ENCODE assay signal across 19 cellular contexts in the genomic region with DNA sequence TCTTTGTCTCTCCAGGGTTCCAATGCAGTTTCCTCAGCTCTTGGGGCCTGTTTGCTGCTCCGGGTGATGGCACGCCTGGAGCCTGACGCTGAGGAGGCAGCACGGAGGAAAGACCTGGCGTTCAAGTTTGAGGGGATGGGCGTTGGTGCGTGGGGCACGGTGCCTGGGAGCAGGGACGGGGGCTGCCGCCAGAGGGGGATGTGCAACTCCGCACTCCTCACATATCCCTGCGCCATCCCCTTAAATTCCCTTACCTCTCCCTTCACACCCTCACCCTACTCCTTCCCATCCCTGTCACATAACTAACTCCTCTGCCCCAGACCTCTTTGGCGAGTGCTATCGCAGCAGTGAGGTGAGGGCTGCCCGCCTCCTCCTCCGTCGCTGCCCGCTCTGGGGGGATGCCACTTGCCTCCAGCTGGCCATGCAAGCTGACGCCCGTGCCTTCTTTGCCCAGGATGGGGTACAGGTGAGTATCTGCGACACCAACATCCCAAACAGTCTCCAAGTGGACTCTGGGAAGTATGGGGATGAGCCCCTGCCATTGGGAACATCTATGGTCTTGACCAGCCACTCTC. TPM values are rescaled to one million over a fixed set of nuclear protein-coding genes. Genes with fewer than 3 reads are reported as not detected.
DNase-seq lines count a peak whose midpoint lies in the region; ATAC-seq, FAIRE-seq and TF ChIP-seq lines count a peak whose summit lies in the region.
"Had no signal": no experiment of that assay in that cellular context is flagged by ENCODE, and none has a peak within 500 bp of the region (broad histone marks: within the 10 kb centered on the region; RNA-seq: fewer than 3 reads in every experiment).

No MANE protein-coding gene starts in this region.

- H2BK120ac ChIP-seq in H1 (replicated peaks; ENCODE audit: low read depth, low read length) (no peak overlapping the region), mesenchymal stem cell (ENCODE audit: low read depth, low read length) (no peak overlapping the region)

- 88 to 89% methylated on average over 21 of the region's 21 CpGs for WGBS in heart right ventricle, 2 donors
- 80 to 100% methylated on average over 1 to 21 of the region's 21 CpGs for WGBS in H1 (ENCODE audit: extremely low coverage in 1 of 2, insufficient coverage in 1 of 2, insufficient read length in 1 of 2, insufficient replicate concordance in 2 of 2, low coverage in 1 of 2, low lambda C conversion rate in 2 of 2, missing lambda C conversion rate in 1 of 2), 2 experiments
- 80% methylated on average over 20 of the region's 21 CpGs for WGBS in mesenchymal stem cell
- WGBS in upper lobe of left lung, 2 donors: 89 to 90% methylated on average over 21 of the region's 21 CpGs

- peak overlapping the region; percentile 80 for H4K8ac ChIP-seq in H1 (ENCODE audit: extremely low read depth, insufficient read depth, low read length)
- H4K8ac ChIP-seq in mesenchymal stem cell (ENCODE audit: low read length): peak overlapping the region; percentile 1

- H3K36me3 ChIP-seq in heart right ventricle (peaks cover 0 to 100% (median 66%) of the 10 kb centered on the region in 9 donors), H1 (ENCODE audit: control insufficient read depth in 2 of 4, insufficient read depth in 4 of 4, low read length in 3 of 4) (no peaks in the 10 kb centered on the region; a peak in 1 of 8 replicates), mesenchymal stem cell (ENCODE audit: control insufficient read depth in 1 of 2, insufficient read depth in 2 of 2, low read depth in 1 of 2, low read length in 2 of 2) (peaks cover 55 to 87% of the 10 kb centered on the region in 2 experiments), upper lobe of left lung (peaks cover 0 to 76% (median 18%) of the 10 kb centered on the region in 4 donors), vagina (peaks cover 0 to 33% of the 10 kb centered on the region in 2 donors)

- intact Hi-C loops in heart right ventricle (cut with DNase I): no loop called here
- intact Hi-C loops in cardiac septum (cut with DNase I): no loop called here
- intact Hi-C loops in vagina (cut with DNase I): no loop called here

- POLR2A ChIA-PET in H1 (lab: Charles Lee; ENCODE audit: partially characterized antibody): interaction anchor here (0.6 to 1.2 kb wide), 4 partner anchors 9 to 56 kb away, joined by 3 to 5 read pairs (median 3); no protein-coding TSS in a partner anchor

- no peak overlapping the region for H2BK15ac ChIP-seq in H1 (ENCODE audit: low read length)
- H2BK15ac ChIP-seq in mesenchymal stem cell (ENCODE audit: low read depth, poor library complexity, severe bottlenecking): no peak overlapping the region

- H2BK5ac ChIP-seq in H1 (ENCODE audit: low read depth, low read length) (no peak overlapping the region), mesenchymal stem cell (ENCODE audit: low read depth, low read length, poor library complexity, severe bottlenecking) (no peak overlapping the region)

- H3K79me2 ChIP-seq in H1 (ENCODE audit: control insufficient read depth in 1 of 2, insufficient read depth in 2 of 2, low read length in 2 of 2): no peaks in the 10 kb centered on the region

- TF ChIP-seq RAD21 in H1 (IDR thresholded peaks at IDR 0.05 in 1 of 2, conservative IDR thresholded peaks at IDR 0.05 in 1 of 2; ENCODE audit: low read depth in 2 of 2, low read length in 2 of 2): peak in 1 of 2 experiments; percentile 6; a peak in 1 of 4 replicates

- H3K27ac ChIP-seq in heart right ventricle (peak overlapping the region in 9 of 10 donors; percentile 19 to 90 (median 62)), H1 (ENCODE audit: low read depth, low read length) (no peak overlapping the region), mesenchymal stem cell (ENCODE audit: low read length, poor library complexity, severe bottlenecking) (no peak overlapping the region), upper lobe of left lung (peak overlapping the region; percentile 30 to 89 (median 70)), vagina (no peak overlapping the region)
- H3K27ac ChIP-seq: A549 had no signal

- no peak for FAIRE-seq in H1 (lab: Jason Lieb, UNC)
- FAIRE-seq: A549, G401.6, GM12878 had no signal

- H3K4me2 ChIP-seq in H1 (ENCODE audit: insufficient read depth in 1 of 2, low read depth in 2 of 2, low read length in 2 of 2): no peak overlapping the region
- no peak overlapping the region for H3K4me2 ChIP-seq in mesenchymal stem cell (ENCODE audit: low read length, poor library complexity, severe bottlenecking)
- H3K4me2 ChIP-seq: A549 had no signal

- no peak overlapping the region for H3K14ac ChIP-seq in H1 (ENCODE audit: insufficient read length)
- no peak overlapping the region for H3K14ac ChIP-seq in mesenchymal stem cell (ENCODE audit: low read length in 2 of 2)

- no peak overlapping the region for H2BK20ac ChIP-seq in H1 (ENCODE audit: low read length)

- no peak for TF ChIP-seq POLR2A in H1 (IDR thresholded peaks at IDR 0.05; ENCODE audit: control extremely low read depth in 1 of 2, low read depth in 2 of 2, low read length in 2 of 2)
- TF ChIP-seq POLR2A in upper lobe of left lung (IDR thresholded peaks at IDR 0.05): no peak
- no peak for TF ChIP-seq POLR2A in vagina (IDR thresholded peaks at IDR 0.05)

- peaks cover 0 to 18% (median 13%) of the 10 kb centered on the region in 9 donors for H3K4me1 ChIP-seq in heart right ventricle
- H3K4me1 ChIP-seq in H1 (replicated peaks in 1 of 4; ENCODE audit: control insufficient read depth in 3 of 4, insufficient read depth in 4 of 4, low read length in 3 of 4): no peaks in the 10 kb centered on the region; a peak in 1 of 7 replicates
- peaks cover 2% of the 10 kb centered on the region for H3K4me1 ChIP-seq in mesenchymal stem cell (ENCODE audit: control insufficient read depth, insufficient read depth, low read depth, low read length)
- peaks cover 13 to 42% (median 18%) of the 10 kb centered on the region in 4 donors for H3K4me1 ChIP-seq in upper lobe of left lung
- no peaks in the 10 kb centered on the region for H3K4me1 ChIP-seq in vagina
- H3K4me1 ChIP-seq: A549 had no signal

- H3K9ac ChIP-seq in H1 (replicated peaks in 1 of 4; ENCODE audit: extremely low read depth in 1 of 4, low read depth in 3 of 4, low read length in 3 of 4) (no peak overlapping the region), mesenchymal stem cell (ENCODE audit: low read length) (no peak overlapping the region)

- H4K20me1 ChIP-seq in H1 (replicated peaks in 1 of 2; ENCODE audit: control insufficient read depth in 1 of 2, insufficient read depth in 2 of 2, low read length in 2 of 2): peaks cover 0 to 1% of the 10 kb centered on the region in 2 experiments

- H3K9me3 ChIP-seq in heart right ventricle: peaks cover 0 to 6% (median 0%) of the 10 kb centered on the region in 11 donors
- no peaks in the 10 kb centered on the region for H3K9me3 ChIP-seq in H1 (ENCODE audit: insufficient read depth in 2 of 2, low read depth in 1 of 2, low read length in 1 of 2)
- no peaks in the 10 kb centered on the region for H3K9me3 ChIP-seq in mesenchymal stem cell (ENCODE audit: control insufficient read depth, low read length)
- H3K9me3 ChIP-seq in upper lobe of left lung: no peaks in the 10 kb centered on the region
- H3K9me3 ChIP-seq in vagina: no peaks in the 10 kb centered on the region
- H3K9me3 ChIP-seq: A549 had no signal

- DNase-seq in heart right ventricle (no peak), cardiac septum (ENCODE audit: low spot score) (no peak), H1 (ENCODE audit: low read depth in 1 of 2, low spot score in 2 of 2) (peak in 1 of 2 experiments; percentile 62), mesenchymal stem cell (no peak), upper lobe of left lung (peak in 1 of 2 donors; percentile 73), kidney glomerular epithelial cell (lab: John Stamatoyannopoulos, UW) (no peak), vagina (ENCODE audit: extremely low spot score in 2 of 2) (no peak)
- DNase-seq: C1 segment of cervical spinal cord, DND-41, HCEC 1CT, NCI-H1417 treated with DMSO at 0.1 percent for 48 hours, NCI-H1930, NCI-H446, NCI-H69, OCI-M1 had no signal

- TF ChIP-seq EP300 in H1 (IDR thresholded peaks at IDR 0.05; ENCODE audit: borderline replicate concordance in 1 of 2, low read depth in 2 of 2, low read length in 2 of 2) (no peak), upper lobe of left lung (IDR thresholded peaks at IDR 0.05) (no peak)

- no peak overlapping the region for H3K18ac ChIP-seq in H1 (ENCODE audit: extremely low read depth, low read length)
- H3K18ac ChIP-seq in mesenchymal stem cell (ENCODE audit: low read depth in 1 of 2, low read length in 2 of 2): no peak overlapping the region

- no peak for TF ChIP-seq CTCF in heart right ventricle (IDR thresholded peaks at IDR 0.05)
- TF ChIP-seq CTCF in H1 (IDR thresholded peaks at IDR 0.05; ENCODE audit: control extremely low read depth in 1 of 3, insufficient read depth in 1 of 3, low read depth in 1 of 3, low read length in 3 of 3): peak; percentile 15 to 72 (median 56); a peak in 3 of 4 replicates
- no peak for TF ChIP-seq CTCF in upper lobe of left lung (IDR thresholded peaks at IDR 0.05)
- no peak for TF ChIP-seq CTCF in vagina (IDR thresholded peaks at IDR 0.05)

- no peak overlapping the region for H2AFZ ChIP-seq in H1 (ENCODE audit: low read length)
- no peak overlapping the region for H2AFZ ChIP-seq in mesenchymal stem cell (ENCODE audit: low read depth, low read length)

- ATAC-seq in heart right ventricle (peak in 3 of 8 donors; percentile 20 to 24 (median 21)), upper lobe of left lung (ENCODE audit: low FRiP score in 2 of 2) (peak in 1 of 2 donors; percentile 38), GM19023 (IDR thresholded peaks at IDR 0.05; ENCODE audit: unreplicated experiment) (no peak)
- ATAC-seq: A549, GM12878 had no signal

- no peak overlapping the region for H2BK12ac ChIP-seq in H1 (ENCODE audit: low read depth, low read length)
- H2BK12ac ChIP-seq in mesenchymal stem cell (ENCODE audit: low read length in 2 of 2): no peak overlapping the region

- CTCF ChIA-PET in H1 (lab: Charles Lee; ENCODE audit: partially characterized antibody): interaction anchor here (0.6 to 7.0 kb wide), 9 partner anchors 10 to 1501 kb away, joined by 3 to 66 read pairs (median 4); no protein-coding TSS in a partner anchor

- H3K23me2 ChIP-seq in H1 (ENCODE audit: low read depth, low read length): no peaks in the 10 kb centered on the region

- H3K4ac ChIP-seq in H1 (replicated peaks; ENCODE audit: insufficient read length, low read depth, low read length) (no peak overlapping the region), mesenchymal stem cell (ENCODE audit: low read depth in 1 of 2, low read length in 2 of 2) (no peak overlapping the region)

- H4K91ac ChIP-seq in H1 (replicated peaks; ENCODE audit: insufficient read length, low read length) (no peak overlapping the region), mesenchymal stem cell (ENCODE audit: low read length) (no peak overlapping the region)

- H3K79me1 ChIP-seq in H1 (ENCODE audit: low read depth, low read length): no peaks in the 10 kb centered on the region; the same call in 1 of the 2 replicates
- H3K79me1 ChIP-seq in mesenchymal stem cell (replicated peaks; ENCODE audit: low read length, poor library complexity, severe bottlenecking): peaks cover 1% of the 10 kb centered on the region

- H3K23ac ChIP-seq in H1 (ENCODE audit: insufficient read length): no peak overlapping the region
- H3K23ac ChIP-seq in mesenchymal stem cell (ENCODE audit: low read length in 2 of 2): no peak overlapping the region

- H3K4me3 ChIP-seq in heart right ventricle: no peak overlapping the region
- no peak overlapping the region for H3K4me3 ChIP-seq in H1 (ENCODE audit: extremely low read depth in 1 of 4, insufficient read depth in 2 of 4, low read depth in 3 of 4, low read length in 4 of 4)
- H3K4me3 ChIP-seq in mesenchymal stem cell (ENCODE audit: insufficient read depth in 1 of 2, low read depth in 1 of 2, low read length in 2 of 2): no peak overlapping the region
- H3K4me3 ChIP-seq in upper lobe of left lung: no peak overlapping the region
- H3K4me3 ChIP-seq in vagina: no peak overlapping the region
- H3K4me3 ChIP-seq: A549, GM12878 had no signal

- H3K56ac ChIP-seq in H1 (replicated peaks; ENCODE audit: insufficient read length, low read depth, low read length): no peak overlapping the region

- H3K27me3 ChIP-seq in heart right ventricle (no peaks in the 10 kb centered on the region), H1 (replicated peaks in 1 of 4; ENCODE audit: control insufficient read depth in 3 of 4, extremely low read depth in 1 of 4, insufficient read depth in 3 of 4, low read length in 3 of 4) (no peaks in the 10 kb centered on the region), mesenchymal stem cell (ENCODE audit: control insufficient read depth in 1 of 2, insufficient read depth in 1 of 2, low read length in 2 of 2) (no peaks in the 10 kb centered on the region), upper lobe of left lung (no peaks in the 10 kb centered on the region), vagina (no peaks in the 10 kb centered on the region)

- H4K5ac ChIP-seq in H1 (ENCODE audit: insufficient read length, low read depth, low read length): no peak overlapping the region

- H2AK5ac ChIP-seq in H1 (ENCODE audit: low read depth, low read length): no peak overlapping the region
- H2AK5ac ChIP-seq in mesenchymal stem cell (ENCODE audit: low read length, severe bottlenecking): no peak overlapping the region

RNA-seq across cellular contexts. Expression of a gene that starts 31.1 kb away (rescaled TPM):
- total RNA-seq in heart right ventricle (10 to 100 TPM; 21.7 to 38.5 (median 33.0) TPM), cardiac septum (44.1 TPM), upper lobe of left lung (100 to 1,000 TPM in 1 of 6 donors, 10 to 100 TPM in 5; 23.9 to 120 (median 49.3) TPM), vagina (22.8 TPM)
- polyA plus RNA-seq in heart right ventricle (100 to 1,000 TPM in 1 of 2 donors, 10 to 100 TPM in 1; 20.4 to 100 TPM), H1 (2011; rRNA removed) (13.3 and 21.5 TPM in 2 replicates)
- total RNA-seq in H1 (2021; fragmentation: NEBNext Ultra II Directional; extraction: Animal tissue kit (Norgen Biotek cat#: 25700)): 11.3 and 12.6 TPM in 2 replicates
- polyA plus RNA-seq in H1 (2011; cell fraction: cytosol; rRNA removed): 14.1 TPM
- 28.9 TPM for polyA plus RNA-seq in H1 (2011; cell fraction: nucleus; rRNA removed)
- polyA plus RNA-seq in H1 (2012, experiment 1 of 2): 9.4 to 14.2 TPM (median 13.5 TPM) in 4 replicates
- 6.2 TPM for polyA plus RNA-seq in H1 (2012, experiment 2 of 2)
- polyA plus RNA-seq in H1 (2013, experiment 1 of 2): 9.1 TPM
- 8.2 TPM for polyA plus RNA-seq in H1 (2013, experiment 2 of 2)
- 5.0 and 6.0 TPM in 2 replicates for polyA minus RNA-seq in H1 (2011; rRNA and poly(A)+ RNA removed)
- 5.9 TPM for polyA minus RNA-seq in H1 (2011; cell fraction: cytosol; rRNA and poly(A)+ RNA removed)
- 14.8 TPM for polyA minus RNA-seq in H1 (2011; cell fraction: nucleus; rRNA and poly(A)+ RNA removed)
- polyA plus RNA-seq in mesenchymal stem cell (2013, experiment 1 of 2): 30.1 TPM
- 30.7 TPM for polyA plus RNA-seq in mesenchymal stem cell (2013, experiment 2 of 2)

RNA-seq across cellular contexts. Expression of a gene that starts 33.5 kb away (rescaled TPM):
- total RNA-seq in heart right ventricle (1,000 to 10,000 TPM in 6 of 10 donors, 100 to 1,000 TPM in 4; 901 to 1,557 (median 1,052) TPM), cardiac septum (907 TPM), upper lobe of left lung (1 to 10 TPM in 3 of 6 donors, under 1 TPM in 2, not detected in 1; 0.61 to 2.1 (median 1.2) TPM), vagina (0.25 TPM)
- polyA plus RNA-seq in heart right ventricle (100 to 1,000 TPM; 331 to 710 TPM), H1 (2011; rRNA removed) (2.6 and 6.8 TPM in 2 replicates)
- 1.8 and 2.3 TPM in 2 replicates for total RNA-seq in H1 (2021; fragmentation: NEBNext Ultra II Directional; extraction: Animal tissue kit (Norgen Biotek cat#: 25700))
- 10.7 TPM for polyA plus RNA-seq in H1 (2011; cell fraction: cytosol; rRNA removed)
- 7.4 TPM for polyA plus RNA-seq in H1 (2011; cell fraction: nucleus; rRNA removed)
- polyA plus RNA-seq in H1 (2012, experiment 1 of 2): 1.6 to 4.2 TPM (median 3.0 TPM) in 4 replicates
- 0.50 TPM for polyA plus RNA-seq in H1 (2012, experiment 2 of 2)
- polyA plus RNA-seq in H1 (2013, experiment 1 of 2): 5.9 TPM
- 6.1 TPM for polyA plus RNA-seq in H1 (2013, experiment 2 of 2)
- polyA minus RNA-seq in H1 (2011; rRNA and poly(A)+ RNA removed): 0.61 and 4.4 TPM in 2 replicates
- polyA minus RNA-seq in H1 (2011; cell fraction: cytosol; rRNA and poly(A)+ RNA removed): 1.6 TPM
- polyA minus RNA-seq in H1 (2011; cell fraction: nucleus; rRNA and poly(A)+ RNA removed): 2.0 TPM
- not detected for polyA plus RNA-seq in mesenchymal stem cell (2013, experiment 1 of 2)
- polyA plus RNA-seq in mesenchymal stem cell (2013, experiment 2 of 2): not detected
- total RNA-seq: GM12878 had no signal

Comparison
In these comparisons a context has a peak if more than half of its experiments do, and no peak if none do; other contexts are left out.
1. H3K27ac ChIP-seq: peak in heart right ventricle (9 of 10) and upper lobe of left lung (4 of 4); none in H1 (single experiment), mesenchymal stem cell (single experiment) and vagina (single experiment).
2. CTCF ChIP-seq: peak in H1 (3 of 3); none in heart right ventricle (0 of 9), upper lobe of left lung (0 of 6) and vagina (0 of 3).
3. RNA of a gene that starts 33.5 kb away (total RNA-seq): 901 to 1,557 TPM in heart right ventricle and 907 TPM in cardiac septum (single experiment); 1.8 to 2.3 TPM in H1, 0.61 to 2.1 TPM in upper lobe of left lung and 0.25 TPM in vagina (single experiment); every median in the first group is over 100 times any median in the second.